8 cellular contexts compared by ENCODE assay signal in genomic region chr21:33948096-33948950, GRCh38. TPM values are rescaled to one million over a fixed set of nuclear protein-coding genes. Genes with fewer than 3 reads are reported as not detected.
DNase-seq lines count a peak whose midpoint lies in the region; ATAC-seq and TF ChIP-seq lines count a peak whose summit lies in the region.

No MANE protein-coding gene starts in this region.

- H3K4me3 ChIP-seq in Panc1 (ENCODE audit: low read depth in 2 of 2, low read length in 2 of 2) (peak overlapping the region; percentile 21 to 52), fibroblast of the aortic adventitia (ENCODE audit: low read depth, low read length) (peak overlapping the region; percentile 28), thymus (ENCODE audit: low read length) (peak overlapping the region; percentile 36)

- H3K27ac ChIP-seq in Panc1 (ENCODE audit: low read length) = peak overlapping the region; percentile 96
- H3K27ac ChIP-seq in thymus (ENCODE audit: low read depth) = peak overlapping the region; percentile 100

- TF ChIP-seq CTCF in Panc1 (IDR thresholded peaks at IDR 0.05) (no peak), fibroblast of the aortic adventitia (IDR thresholded peaks at IDR 0.05; ENCODE audit: insufficient read depth, low read length) (no peak)

- ATAC-seq in GM21381 (IDR thresholded peaks at IDR 0.05; ENCODE audit: unreplicated experiment) (peak; percentile 46), Panc1 (peak; percentile 89)

- H3K9me3 ChIP-seq in Panc1 (ENCODE audit: control insufficient read depth, insufficient read depth, low read depth, low read length) = peaks cover 3% of the 10 kb centered on the region; the same call in 1 of the 2 replicates
- H3K9me3 ChIP-seq in thymus (ENCODE audit: control insufficient read depth) = no peaks in the 10 kb centered on the region

- no peaks in the 10 kb centered on the region for H3K27me3 ChIP-seq in Panc1 (ENCODE audit: control insufficient read depth, insufficient read depth, low read length)
- H3K27me3 ChIP-seq in thymus (ENCODE audit: control insufficient read depth, insufficient read depth) = no peaks in the 10 kb centered on the region

- H3K36me3 ChIP-seq in Panc1 (ENCODE audit: control insufficient read depth, insufficient read depth, low read length) (no peaks in the 10 kb centered on the region), thymus (ENCODE audit: control insufficient read depth, insufficient read depth) (peaks cover 15% of the 10 kb centered on the region)

- intact Hi-C loops in Panc1 (cut with micrococcal nuclease; ENCODE audit: unreplicated experiment) = loop anchor here (10.0 kb wide), 1 partner anchor 126 kb away; the partner anchor contains the start of genes MRPS6 and SLC5A3

- in situ Hi-C loops in Panc1 (cut with HindIII; ENCODE audit: low pct_unique_long_range_greater_than_20kb, low sequenced_read_pairs) = no loop called here

- CTCF ChIA-PET in Panc1 (lab: Charles Lee) = interaction anchor here (1.4 kb wide), 1 partner anchor 24 kb away, joined by 4 read pairs; no protein-coding TSS in a partner anchor

- 22% methylated on average over 17 of the region's 17 CpGs for WGBS in thymus

- BruUV-seq in Panc1 (replicated peaks; lab: Mats Ljungman, UMichigan) = no TSS peak

- POLR2A ChIA-PET in Panc1 (lab: Charles Lee) = interaction anchor here (0.6 to 1.0 kb wide), 7 partner anchors 11 to 129 kb away, joined by 3 to 6 read pairs (median 4); no protein-coding TSS in a partner anchor

- DNase-seq in COLO668 (lab: John Stamatoyannopoulos, UW; ENCODE audit: unreplicated experiment) (peak; percentile 90), HuH-7 (ENCODE audit: low spot score) (peak; percentile 30), Panc1 (ENCODE audit: low read depth, low spot score) (no peak), fibroblast of the aortic adventitia (ENCODE audit: low read depth) (no peak), nucleus accumbens (lab: John Stamatoyannopoulos, UW) (peak in 54 of 56 donors; percentile 15 to 90 (median 67))
- DNase-seq in activated T-helper 1 cell treated with anti-CD3 and anti-CD28 coated beads, Interleukin-2, amount 50 U/mL, for 16 hours (ENCODE audit: low read depth in 1 of 2, low spot score in 1 of 2) = peak; percentile 67 to 70

- H3K4me1 ChIP-seq in Panc1 (ENCODE audit: control insufficient read depth, insufficient read depth, low read length) (peaks cover 20% of the 10 kb centered on the region), thymus (ENCODE audit: control insufficient read depth, insufficient read depth, low read length) (peaks cover 43% of the 10 kb centered on the region)

RNA-seq across cellular contexts. Expression of gene ATP5PO, which starts 32.7 kb away (rescaled TPM):
- total RNA-seq in Panc1 (2021; ENCODE audit: unreplicated experiment) (190 TPM), fibroblast of the aortic adventitia (ENCODE audit: low replicate concordance) (107 and 304 TPM in 2 replicates)
- 219 TPM for polyA plus RNA-seq in Panc1 (2012; ENCODE audit: insufficient read length)
- 294 TPM for polyA plus RNA-seq in thymus

Comparison
In these comparisons a context has a peak if more than half of its experiments do, and no peak if none do; other contexts are left out.
1. DNase-seq: peak in COLO668 (single experiment), HuH-7 (single experiment), activated T-helper 1 cell treated with anti-CD3 and anti-CD28 coated beads, Interleukin-2, amount 50 U/mL, for 16 hours (2 of 2) and nucleus accumbens (54 of 56); none in Panc1 (single experiment) and fibroblast of the aortic adventitia (single experiment).
2. Peak in every context shown above with its lines, with median percentiles within 50 percentile points of each other: H3K4me3 ChIP-seq.